ENCODE assay signal across 1 cellular context in the genomic region with DNA sequence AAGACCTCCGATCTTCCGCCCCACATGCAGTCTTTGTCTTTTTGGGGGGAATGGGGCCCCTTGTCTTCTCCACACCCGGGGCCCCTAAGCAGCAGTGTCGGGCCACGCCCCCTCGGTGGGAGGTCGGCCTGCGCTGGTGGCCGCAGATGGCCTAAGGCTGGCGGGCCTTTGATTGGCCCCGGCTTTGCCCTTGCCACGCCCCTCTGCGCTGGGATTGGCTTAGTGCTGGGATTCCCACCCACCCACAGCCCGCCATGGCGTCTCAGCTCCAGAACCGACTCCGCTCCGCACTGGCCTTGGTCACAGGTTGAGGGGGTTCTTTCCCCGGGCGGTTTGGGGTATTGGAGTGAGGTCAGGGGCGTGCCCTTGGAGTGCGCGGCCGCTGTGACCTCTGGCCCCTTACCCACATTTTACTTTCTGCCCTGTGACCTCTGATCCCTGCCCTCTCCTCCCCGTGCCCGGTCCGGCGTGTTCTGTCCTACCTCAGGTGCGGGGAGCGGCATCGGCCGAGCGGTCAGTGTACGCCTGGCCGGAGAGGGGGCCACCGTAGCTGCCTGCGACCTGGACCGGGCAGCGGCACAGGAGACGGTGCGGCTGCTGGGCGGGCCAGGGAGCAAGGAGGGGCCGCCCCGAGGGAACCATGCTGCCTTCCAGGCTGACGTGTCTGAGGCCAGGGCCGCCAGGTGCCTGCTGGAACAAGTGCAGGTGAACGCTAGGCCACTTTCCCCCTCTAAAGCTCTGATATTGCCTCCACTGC.
TF ChIP-seq lines count a peak whose summit lies in the region.

TSS of gene HSD17B8 (plus strand) at position 241 of the 757 bp plus-strand sequence. CDS start at position 255, 14 bp downstream.

TF ChIP-seq in HepG2, 621 proteins besides CTCF, POLR2A, EP300 and RAD21 (continued from another document and continues in another):
- no peak for TF ChIP-seq RFX5 (IDR thresholded peaks at IDR 0.05; ENCODE audit: low read depth, low read length)
- no peak for TF ChIP-seq ZSCAN20 (CRISPR knock-in tag; IDR thresholded peaks at IDR 0.05; ENCODE audit: borderline replicate concordance)
- TF ChIP-seq POLR2AphosphoS5 (IDR thresholded peaks at IDR 0.05; ENCODE audit: low read depth, low read length) = peak; percentile 86
- TF ChIP-seq KDM1A (CRISPR knock-in tag; IDR thresholded peaks at IDR 0.05) = no peak
- no peak; the same call in 1 of the 2 replicates for TF ChIP-seq ZNF484 (CRISPR knock-in tag; IDR thresholded peaks at IDR 0.05; ENCODE audit: borderline replicate concordance, low read depth)
- no peak for TF ChIP-seq CBX2 (IDR thresholded peaks at IDR 0.05; ENCODE audit: low read depth, low read length)
- TF ChIP-seq CBX2 (CRISPR knock-in tag; IDR thresholded peaks at IDR 0.05; ENCODE audit: low read depth) = no peak
- no peak for TF ChIP-seq MLXIP (CRISPR knock-in tag; IDR thresholded peaks at IDR 0.05; ENCODE audit: borderline replicate concordance)
- TF ChIP-seq THAP7 (CRISPR knock-in tag; IDR thresholded peaks at IDR 0.05) = peak; percentile 56; the same call in 1 of the 2 replicates
- no peak for TF ChIP-seq PHB2 (IDR thresholded peaks at IDR 0.05; ENCODE audit: partially characterized antibody)
- TF ChIP-seq SMC3 (IDR thresholded peaks at IDR 0.05; ENCODE audit: low read length) = no peak
- peak; percentile 93 for TF ChIP-seq NFYB (CRISPR knock-in tag; IDR thresholded peaks at IDR 0.05)
- peak; percentile 76 for TF ChIP-seq KAT8 (CRISPR knock-in tag; IDR thresholded peaks at IDR 0.05)
- TF ChIP-seq, protein P1, sequence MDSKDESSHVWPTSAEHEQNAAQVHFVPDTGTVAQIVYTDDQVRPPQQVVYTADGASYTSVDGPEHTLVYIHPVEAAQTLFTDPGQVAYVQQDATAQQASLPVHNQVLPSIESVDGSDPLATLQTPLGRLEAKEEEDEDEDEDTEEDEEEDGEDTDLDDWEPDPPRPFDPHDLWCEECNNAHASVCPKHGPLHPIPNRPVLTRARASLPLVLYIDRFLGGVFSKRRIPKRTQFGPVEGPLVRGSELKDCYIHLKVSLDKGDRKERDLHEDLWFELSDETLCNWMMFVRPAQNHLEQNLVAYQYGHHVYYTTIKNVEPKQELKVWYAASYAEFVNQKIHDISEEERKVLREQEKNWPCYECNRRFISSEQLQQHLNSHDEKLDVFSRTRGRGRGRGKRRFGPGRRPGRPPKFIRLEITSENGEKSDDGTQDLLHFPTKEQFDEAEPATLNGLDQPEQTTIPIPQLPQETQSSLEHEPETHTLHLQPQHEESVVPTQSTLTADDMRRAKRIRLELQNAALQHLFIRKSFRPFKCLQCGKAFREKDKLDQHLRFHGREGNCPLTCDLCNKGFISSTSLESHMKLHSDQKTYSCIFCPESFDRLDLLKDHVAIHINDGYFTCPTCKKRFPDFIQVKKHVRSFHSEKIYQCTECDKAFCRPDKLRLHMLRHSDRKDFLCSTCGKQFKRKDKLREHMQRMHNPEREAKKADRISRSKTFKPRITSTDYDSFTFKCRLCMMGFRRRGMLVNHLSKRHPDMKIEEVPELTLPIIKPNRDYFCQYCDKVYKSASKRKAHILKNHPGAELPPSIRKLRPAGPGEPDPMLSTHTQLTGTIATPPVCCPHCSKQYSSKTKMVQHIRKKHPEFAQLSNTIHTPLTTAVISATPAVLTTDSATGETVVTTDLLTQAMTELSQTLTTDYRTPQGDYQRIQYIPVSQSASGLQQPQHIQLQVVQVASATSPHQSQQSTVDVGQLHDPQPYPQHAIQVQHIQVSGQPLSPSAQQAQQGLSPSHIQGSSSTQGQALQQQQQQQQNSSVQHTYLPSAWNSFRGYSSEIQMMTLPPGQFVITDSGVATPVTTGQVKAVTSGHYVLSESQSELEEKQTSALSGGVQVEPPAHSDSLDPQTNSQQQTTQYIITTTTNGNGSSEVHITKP (CRISPR knock-in tag; IDR thresholded peaks at IDR 0.05; ENCODE audit: low read depth) = no peak; the same call in 1 of the 2 replicates
- TF ChIP-seq CEBPG (CRISPR knock-in tag; IDR thresholded peaks at IDR 0.05) = no peak; the same call in 1 of the 2 replicates
- no peak for TF ChIP-seq SCMH1 (CRISPR knock-in tag; IDR thresholded peaks at IDR 0.05; ENCODE audit: borderline replicate concordance)
- TF ChIP-seq ZNF546 (CRISPR knock-in tag; conservative IDR thresholded peaks at IDR 0.05) = 0 out of 2 replicates have a peak, but pooled peaks have one; percentile 27
- peak; percentile 84; the same call in 1 of the 2 replicates for TF ChIP-seq TBX2 (CRISPR knock-in tag; IDR thresholded peaks at IDR 0.05; ENCODE audit: borderline replicate concordance)
- no peak; the same call in 1 of the 2 replicates for TF ChIP-seq RARA (CRISPR knock-in tag; IDR thresholded peaks at IDR 0.05)
- no peak for TF ChIP-seq TCF7 (IDR thresholded peaks at IDR 0.05; ENCODE audit: low read depth)
- TF ChIP-seq ZBTB38 (CRISPR knock-in tag; IDR thresholded peaks at IDR 0.05) = no peak
- TF ChIP-seq, protein P2, sequence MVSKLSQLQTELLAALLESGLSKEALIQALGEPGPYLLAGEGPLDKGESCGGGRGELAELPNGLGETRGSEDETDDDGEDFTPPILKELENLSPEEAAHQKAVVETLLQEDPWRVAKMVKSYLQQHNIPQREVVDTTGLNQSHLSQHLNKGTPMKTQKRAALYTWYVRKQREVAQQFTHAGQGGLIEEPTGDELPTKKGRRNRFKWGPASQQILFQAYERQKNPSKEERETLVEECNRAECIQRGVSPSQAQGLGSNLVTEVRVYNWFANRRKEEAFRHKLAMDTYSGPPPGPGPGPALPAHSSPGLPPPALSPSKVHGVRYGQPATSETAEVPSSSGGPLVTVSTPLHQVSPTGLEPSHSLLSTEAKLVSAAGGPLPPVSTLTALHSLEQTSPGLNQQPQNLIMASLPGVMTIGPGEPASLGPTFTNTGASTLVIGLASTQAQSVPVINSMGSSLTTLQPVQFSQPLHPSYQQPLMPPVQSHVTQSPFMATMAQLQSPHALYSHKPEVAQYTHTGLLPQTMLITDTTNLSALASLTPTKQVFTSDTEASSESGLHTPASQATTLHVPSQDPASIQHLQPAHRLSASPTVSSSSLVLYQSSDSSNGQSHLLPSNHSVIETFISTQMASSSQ (IDR thresholded peaks at IDR 0.05; ENCODE audit: low read depth) = no peak
- TF ChIP-seq, protein P2 (CRISPR knock-in tag; IDR thresholded peaks at IDR 0.05; ENCODE audit: borderline replicate concordance) = peak; percentile 34; the same call in 1 of the 2 replicates
- no peak for TF ChIP-seq PRPF4 (IDR thresholded peaks at IDR 0.05; ENCODE audit: low read depth, low read length, poor library complexity, severe bottlenecking)
- no peak for TF ChIP-seq ZKSCAN1 (IDR thresholded peaks at IDR 0.05; ENCODE audit: low read length)
- TF ChIP-seq EHMT2 (IDR thresholded peaks at IDR 0.05; ENCODE audit: borderline replicate concordance, low read depth, low read length) = no peak
- no peak; the same call in 1 of the 2 replicates for TF ChIP-seq ZSCAN9 (CRISPR knock-in tag; IDR thresholded peaks at IDR 0.05; ENCODE audit: borderline replicate concordance)
- TF ChIP-seq PTBP1 (IDR thresholded peaks at IDR 0.05; ENCODE audit: low read depth, low read length, poor library complexity, severe bottlenecking) = peak; percentile 94
- TF ChIP-seq MEIS1 (CRISPR knock-in tag; IDR thresholded peaks at IDR 0.05; ENCODE audit: borderline replicate concordance) = 0 out of 2 replicates have a peak, but pooled peaks have one; percentile 38
- no peak for TF ChIP-seq DNMT3B (CRISPR knock-in tag; conservative IDR thresholded peaks at IDR 0.05)
- TF ChIP-seq GABPA (IDR thresholded peaks at IDR 0.05; ENCODE audit: low read depth, low read length) = no peak
- TF ChIP-seq GABPA (CRISPR knock-in tag; IDR thresholded peaks at IDR 0.05; ENCODE audit: low read depth) = no peak
- peak in 1 of 2 experiments; percentile 80; a peak in 1 of 4 replicates for TF ChIP-seq KLF16 (CRISPR knock-in tag; IDR thresholded peaks at IDR 0.05)
- 0 out of 2 replicates have a peak, but pooled peaks have one; percentile 65 for TF ChIP-seq TGIF2 (CRISPR knock-in tag; IDR thresholded peaks at IDR 0.05)
- TF ChIP-seq ATM (IDR thresholded peaks at IDR 0.05; ENCODE audit: borderline replicate concordance) = no peak
- no peak for TF ChIP-seq ELF3 (CRISPR knock-in tag; IDR thresholded peaks at IDR 0.05)
- no peak for TF ChIP-seq E2F5 (CRISPR knock-in tag; conservative IDR thresholded peaks at IDR 0.05)
- TF ChIP-seq BATF2 (CRISPR knock-in tag; IDR thresholded peaks at IDR 0.05) = no peak
- no peak for TF ChIP-seq SNAPC5 (CRISPR knock-in tag; IDR thresholded peaks at IDR 0.05; ENCODE audit: borderline replicate concordance)
- 0 out of 2 replicates have a peak, but pooled peaks have one; percentile 14 for TF ChIP-seq BCL6 (CRISPR knock-in tag; IDR thresholded peaks at IDR 0.05)
- peak; percentile 84 for TF ChIP-seq PHF5A (CRISPR knock-in tag; IDR thresholded peaks at IDR 0.05; ENCODE audit: low read depth, unreplicated experiment)
- TF ChIP-seq, protein P3, sequence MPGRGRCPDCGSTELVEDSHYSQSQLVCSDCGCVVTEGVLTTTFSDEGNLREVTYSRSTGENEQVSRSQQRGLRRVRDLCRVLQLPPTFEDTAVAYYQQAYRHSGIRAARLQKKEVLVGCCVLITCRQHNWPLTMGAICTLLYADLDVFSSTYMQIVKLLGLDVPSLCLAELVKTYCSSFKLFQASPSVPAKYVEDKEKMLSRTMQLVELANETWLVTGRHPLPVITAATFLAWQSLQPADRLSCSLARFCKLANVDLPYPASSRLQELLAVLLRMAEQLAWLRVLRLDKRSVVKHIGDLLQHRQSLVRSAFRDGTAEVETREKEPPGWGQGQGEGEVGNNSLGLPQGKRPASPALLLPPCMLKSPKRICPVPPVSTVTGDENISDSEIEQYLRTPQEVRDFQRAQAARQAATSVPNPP (CRISPR knock-in tag; IDR thresholded peaks at IDR 0.05) = peak; percentile 83; the same call in 1 of the 2 replicates
- TF ChIP-seq MXD3 (CRISPR knock-in tag; IDR thresholded peaks at IDR 0.05) = peak; percentile 70; the same call in 1 of the 2 replicates
- 0 out of 2 replicates have a peak, but pooled peaks have one; percentile 76 for TF ChIP-seq ZNF510 (CRISPR knock-in tag; IDR thresholded peaks at IDR 0.05; ENCODE audit: low read depth)
- TF ChIP-seq ELF1 (CRISPR knock-in tag; IDR thresholded peaks at IDR 0.05) = 0 out of 2 replicates have a peak, but pooled peaks have one; percentile 33
- peak; percentile 53 for TF ChIP-seq ERF (CRISPR knock-in tag; IDR thresholded peaks at IDR 0.05)
- peak; percentile 80 for TF ChIP-seq YEATS4 (CRISPR knock-in tag; IDR thresholded peaks at IDR 0.05; ENCODE audit: borderline replicate concordance)
- TF ChIP-seq ONECUT2 (CRISPR knock-in tag; IDR thresholded peaks at IDR 0.05) = no peak
